Comparison of ENCODE assay signal across 8 cellular contexts in genomic region chr9:71322311-71322710, GRCh38.
"Had no signal": no experiment of that assay in that cellular context is flagged by ENCODE, and none has a peak within 500 bp of the region (broad histone marks: within the 10 kb centered on the region; RNA-seq: fewer than 3 reads in every experiment).

No MANE protein-coding gene starts in this region.

- FAIRE-seq: G401.6, GM12878, GM12891, GM12892, GM18507, GM19239 had no signal

- ATAC-seq: GM12878 had no signal

- DNase-seq: GDM1, GF-D8 had no signal

- H3K4me3 ChIP-seq: GM12878 had no signal
